8 cellular contexts compared by ENCODE assay signal in the genomic region with DNA sequence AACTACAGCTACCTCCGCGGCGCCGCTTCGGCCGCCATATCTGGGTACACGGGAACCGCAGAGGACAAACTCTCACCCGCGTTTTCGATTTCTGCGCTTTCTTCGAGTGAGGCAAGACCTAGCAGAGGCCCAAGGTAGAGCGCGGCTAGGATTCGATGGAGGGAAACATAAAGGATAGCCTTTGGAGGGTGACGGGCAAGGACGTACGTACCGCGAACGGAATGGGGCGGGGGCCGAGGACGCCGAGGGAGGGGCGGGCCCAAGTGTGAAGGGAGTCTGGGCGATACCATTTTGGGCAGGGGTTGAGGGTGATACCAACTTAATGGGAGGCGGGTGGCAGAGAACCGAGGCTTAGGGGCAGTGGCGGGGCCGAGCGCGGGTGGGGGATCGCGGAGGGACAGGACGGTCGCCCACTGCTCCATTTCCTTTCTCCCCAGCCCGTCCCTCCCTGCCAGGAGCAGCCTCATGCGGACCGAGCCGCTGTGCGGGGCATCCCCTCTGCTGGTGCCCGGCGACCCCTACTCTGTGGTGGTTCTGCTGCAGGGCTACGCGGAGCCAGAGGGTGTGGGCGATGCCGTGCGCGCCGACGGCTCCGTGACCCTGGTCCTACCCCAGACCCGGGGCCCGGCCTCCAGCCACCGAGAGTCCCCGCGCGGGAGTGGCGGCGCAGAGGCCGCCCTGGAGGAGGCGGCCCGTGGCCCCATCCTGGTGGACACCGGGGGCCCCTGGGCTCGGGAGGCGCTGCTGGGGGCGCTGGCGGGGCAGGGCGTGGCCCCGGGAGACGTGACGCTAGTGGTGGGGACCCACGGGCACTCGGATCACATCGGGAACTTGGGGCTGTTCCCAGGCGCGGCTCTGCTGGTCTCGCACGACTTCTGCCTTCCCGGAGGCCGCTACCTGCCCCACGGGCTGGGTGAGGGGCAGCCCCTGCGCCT. TPM values are rescaled to one million over a fixed set of nuclear protein-coding genes. Genes with fewer than 3 reads are reported as not detected.
DNase-seq lines count a peak whose midpoint lies in the region; ATAC-seq and TF ChIP-seq lines count a peak whose summit lies in the region.

A gene with protein sequence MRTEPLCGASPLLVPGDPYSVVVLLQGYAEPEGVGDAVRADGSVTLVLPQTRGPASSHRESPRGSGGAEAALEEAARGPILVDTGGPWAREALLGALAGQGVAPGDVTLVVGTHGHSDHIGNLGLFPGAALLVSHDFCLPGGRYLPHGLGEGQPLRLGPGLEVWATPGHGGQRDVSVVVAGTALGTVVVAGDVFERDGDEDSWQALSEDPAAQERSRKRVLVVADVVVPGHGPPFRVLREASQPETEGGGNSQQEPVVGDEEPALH (plus strand): TSS at position 37 of the 935 bp plus-strand sequence. CDS start 429 bp downstream, at position 466.

- no peaks in the 10 kb centered on the region for H3K27me3 Mint-ChIP-seq in Calu3 (ENCODE audit: unreplicated experiment)

- TF ChIP-seq EP300 in Ishikawa (IDR thresholded peaks at IDR 0.05; ENCODE audit: borderline replicate concordance) = no peak; the same call in 1 of the 2 replicates

- peaks cover 31% of the 10 kb centered on the region for H3K36me3 Mint-ChIP-seq in Calu3 (ENCODE audit: insufficient read depth, unreplicated experiment)

- peaks cover 13% of the 10 kb centered on the region for H3K4me1 Mint-ChIP-seq in Calu3 (ENCODE audit: low read depth, unreplicated experiment)

- intact Hi-C loops in Calu3 (cut with micrococcal nuclease; ENCODE audit: unreplicated experiment) = no loop called here

- no peak for TF ChIP-seq RAD21 in Ishikawa (IDR thresholded peaks at IDR 0.05; ENCODE audit: low read depth)

- no TSS peak for BruUV-seq in Calu3 (replicated peaks; lab: Mats Ljungman, UMichigan)

- CTCF ChIA-PET in Calu3 (lab: Charles Lee) = no interaction called here

- H3K4me3 Mint-ChIP-seq in Calu3 (ENCODE audit: low read depth, unreplicated experiment) = peak within 1 kb of the TSS; percentile 88

- peak; percentile 83 for DNase-seq in Calu3
- peak; percentile 98 for DNase-seq in OCI-M1 (lab: John Stamatoyannopoulos, UW)
- DNase-seq in activated T-cell treated with anti-CD3 and anti-CD28 coated beads for 48 hours (ENCODE audit: low read depth) = peak; percentile 87
- DNase-seq in epithelial cell of proximal tubule (ENCODE audit: low read depth) = peak; percentile 52
- DNase-seq in mucosa of gallbladder (ENCODE audit: low spot score) = peak; percentile 93
- DNase-seq in stimulated activated CD8-positive, alpha-beta memory T cell treated with anti-CD3 and anti-CD28 coated beads, Interleukin-4, amount 100 ng/mL, for 1 hour (ENCODE audit: low read depth in 2 of 2, low spot score in 1 of 2) = peak; percentile 77 to 81

- TF ChIP-seq CTCF in Calu3 (IDR thresholded peaks at IDR 0.05; ENCODE audit: unreplicated experiment) = no peak
- TF ChIP-seq CTCF in epithelial cell of proximal tubule (conservative IDR thresholded peaks at IDR 0.05; ENCODE audit: low read depth, low read length) = no peak

- H3K27ac Mint-ChIP-seq in Calu3 (ENCODE audit: unreplicated experiment) = peak within 1 kb of the TSS; percentile 93

- H3K9me3 Mint-ChIP-seq in Calu3 (ENCODE audit: low read depth, unreplicated experiment) = no peaks in the 10 kb centered on the region

- peak; percentile 47 for ATAC-seq in GM21526 (IDR thresholded peaks at IDR 0.05; ENCODE audit: low FRiP score, unreplicated experiment)

- peak within 1 kb of the TSS; percentile 94 for H3K4me3 ChIP-seq in epithelial cell of proximal tubule (ENCODE audit: low read depth, low read length)

TF ChIP-seq in Ishikawa, 13 proteins besides CTCF, POLR2A, EP300 and RAD21:
- TF ChIP-seq FOXM1 (IDR thresholded peaks at IDR 0.05; ENCODE audit: borderline replicate concordance, low read depth) = no peak
- no peak for TF ChIP-seq NFIC (IDR thresholded peaks at IDR 0.05)
- TF ChIP-seq TEAD4 (IDR thresholded peaks at IDR 0.05) = no peak
- peak; percentile 84 for TF ChIP-seq TAF1 (IDR thresholded peaks at IDR 0.05; ENCODE audit: low read depth)
- peak; percentile 90 for TF ChIP-seq YY1 (IDR thresholded peaks at IDR 0.05; ENCODE audit: low read depth)
- peak; percentile 93 for TF ChIP-seq ZBTB7A (IDR thresholded peaks at IDR 0.05; ENCODE audit: low read depth)
- TF ChIP-seq CEBPB (IDR thresholded peaks at IDR 0.05) = no peak
- peak; percentile 41; the same call in 1 of the 2 replicates for TF ChIP-seq TCF12 (IDR thresholded peaks at IDR 0.05; ENCODE audit: low read depth)
- TF ChIP-seq, protein P1, sequence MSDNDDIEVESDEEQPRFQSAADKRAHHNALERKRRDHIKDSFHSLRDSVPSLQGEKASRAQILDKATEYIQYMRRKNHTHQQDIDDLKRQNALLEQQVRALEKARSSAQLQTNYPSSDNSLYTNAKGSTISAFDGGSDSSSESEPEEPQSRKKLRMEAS (IDR thresholded peaks at IDR 0.05) = peak; percentile 64

RNA-seq across cellular contexts. Expression of the gene that starts here (rescaled TPM):
- 1.2 TPM in 2 replicates for total RNA-seq in Calu3 (2022)
- total RNA-seq in epithelial cell of proximal tubule = 2.6 and 3.7 TPM in 2 replicates
- total RNA-seq in mucosa of gallbladder = 4.3 TPM

Comparison
In these comparisons a context has a peak if more than half of its experiments do, and no peak if none do; other contexts are left out.
1. Peak in every context shown above with its lines: DNase-seq, ATAC-seq and H3K4me3 ChIP-seq.